Comparison of ENCODE assay signal across 1 cellular context in the genomic region with DNA sequence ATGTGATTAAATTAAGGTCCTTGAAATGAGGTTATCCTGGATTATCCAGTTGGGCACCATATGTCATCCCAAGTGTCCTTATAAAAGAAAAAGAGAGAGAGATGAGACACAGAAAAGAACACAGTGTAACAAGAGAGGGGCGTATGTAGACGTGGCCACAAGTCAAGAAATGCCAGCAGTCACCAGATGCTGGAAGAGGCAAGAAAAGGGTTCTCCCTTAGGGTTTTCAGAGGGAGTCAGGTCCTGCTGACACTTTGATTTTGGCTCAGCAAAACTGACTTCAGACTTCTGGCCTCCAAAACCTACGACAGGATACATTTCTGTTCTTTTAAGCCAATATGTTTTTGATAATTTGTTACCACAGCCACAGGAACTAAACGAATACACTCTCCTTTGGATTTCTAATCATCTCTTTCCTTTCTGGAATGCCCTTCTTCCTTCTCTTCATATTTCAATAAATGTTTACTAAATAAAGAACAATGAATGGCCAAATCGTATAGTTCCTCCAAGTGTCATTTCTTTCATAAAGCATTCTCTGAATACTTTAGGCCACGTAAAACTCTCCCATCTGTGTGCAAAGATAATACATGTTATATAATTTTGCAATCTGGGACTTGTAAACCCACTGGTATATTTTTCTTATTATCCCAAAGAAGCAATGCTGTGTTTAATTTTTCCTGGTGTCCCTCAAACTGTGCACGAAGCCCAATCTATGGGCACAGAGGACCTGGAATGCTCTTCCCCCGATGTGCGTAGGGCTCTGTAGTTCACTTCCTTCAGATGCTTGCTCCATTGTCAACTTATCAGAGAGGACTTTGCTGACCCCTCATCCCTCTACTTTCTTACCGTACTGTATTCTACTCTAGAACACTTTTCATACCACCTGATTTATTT.
TF ChIP-seq lines count a peak whose summit lies in the region.

No MANE protein-coding gene starts in this region.

TF ChIP-seq in SK-N-SH, 30 proteins besides CTCF, POLR2A, EP300 and RAD21 (continued from another document):
- TF ChIP-seq, protein P1, sequence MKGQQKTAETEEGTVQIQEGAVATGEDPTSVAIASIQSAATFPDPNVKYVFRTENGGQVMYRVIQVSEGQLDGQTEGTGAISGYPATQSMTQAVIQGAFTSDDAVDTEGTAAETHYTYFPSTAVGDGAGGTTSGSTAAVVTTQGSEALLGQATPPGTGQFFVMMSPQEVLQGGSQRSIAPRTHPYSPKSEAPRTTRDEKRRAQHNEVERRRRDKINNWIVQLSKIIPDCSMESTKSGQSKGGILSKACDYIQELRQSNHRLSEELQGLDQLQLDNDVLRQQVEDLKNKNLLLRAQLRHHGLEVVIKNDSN (IDR thresholded peaks at IDR 0.05; ENCODE audit: borderline replicate concordance, low read depth), result no peak
- TF ChIP-seq TCF12 (IDR thresholded peaks at IDR 0.05), result peak; percentile 10; the same call in 1 of the 2 replicates
